ENCODE assay signal across 8 cellular contexts in the genomic region with DNA sequence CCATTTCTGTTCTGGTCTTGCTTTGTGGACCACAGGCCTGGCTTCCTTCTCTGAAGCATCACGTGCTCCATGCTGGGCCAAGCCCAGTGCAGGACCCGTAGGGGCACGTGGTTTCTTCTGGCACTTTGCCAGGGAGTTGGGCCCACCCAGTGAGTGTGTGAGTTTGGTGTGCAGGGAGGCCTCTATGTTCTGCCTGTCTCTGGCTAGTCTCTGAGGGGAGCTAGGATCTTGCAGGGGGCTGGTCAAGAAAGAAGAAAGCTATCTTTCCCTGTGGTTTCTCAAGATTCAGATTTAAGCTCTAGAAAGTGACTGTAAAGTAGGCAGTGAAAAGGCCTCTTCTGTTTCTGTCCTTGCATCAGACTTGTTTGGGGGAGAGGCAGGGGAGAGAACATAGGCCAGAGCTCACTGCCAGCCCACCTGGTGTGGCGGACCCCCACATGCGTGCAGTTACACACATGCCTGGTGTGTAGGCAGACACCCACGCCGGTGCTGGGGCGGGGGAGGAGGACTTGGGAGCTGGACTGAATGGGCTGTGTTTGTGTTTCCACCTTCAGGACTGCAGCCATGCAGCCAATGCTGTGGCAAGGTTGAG. TPM values are rescaled to one million over a fixed set of nuclear protein-coding genes. Genes with fewer than 3 reads are reported as not detected.
A peak's percentile ranks its signal among the peaks of the same experiment; 100 is the strongest.
DNase-seq lines count a peak whose midpoint lies in the region; ATAC-seq and TF ChIP-seq lines count a peak whose summit lies in the region.

No MANE protein-coding gene starts in this region.

- no peak for TF ChIP-seq CTCF in WTC11 (IDR thresholded peaks at IDR 0.05)
- TF ChIP-seq CTCF in esophagus squamous epithelium (IDR thresholded peaks at IDR 0.05), result no peak
- TF ChIP-seq CTCF in omental fat pad (IDR thresholded peaks at IDR 0.05), result no peak

- no peaks in the 10 kb centered on the region for H3K9me3 Mint-ChIP-seq in WTC11

- H3K27ac Mint-ChIP-seq in WTC11, result peak overlapping the region; percentile 96

- peak overlapping the region in 3 of 4 donors; percentile 7 to 70 (median 39) for H3K27ac ChIP-seq in esophagus squamous epithelium

- H3K4me3 Mint-ChIP-seq in WTC11, result peak overlapping the region; percentile 22; the same call in 1 of the 2 replicates

- POLR2A ChIA-PET in WTC11 (lab: Charles Lee), result interaction anchor here (1.7 to 1.9 kb wide), 2 partner anchors 12 to 28 kb away, joined by 7 read pairs; a partner anchor contains a TSS

- no peaks in the 10 kb centered on the region for H3K27me3 Mint-ChIP-seq in WTC11 (ENCODE audit: low read depth)

- H3K4me3 ChIP-seq in esophagus squamous epithelium, result no peak overlapping the region

- peaks cover 7 to 97% (median 7%) of the 10 kb centered on the region in 3 donors for H3K36me3 ChIP-seq in esophagus squamous epithelium

- peaks cover 94% of the 10 kb centered on the region for H3K4me1 Mint-ChIP-seq in WTC11

- ATAC-seq in WTC11 (no peak), omental fat pad (ENCODE audit: low FRiP score) (peak; percentile 30), HG02610 (IDR thresholded peaks at IDR 0.05; ENCODE audit: unreplicated experiment) (no peak)

- no peaks in the 10 kb centered on the region for H3K27me3 ChIP-seq in esophagus squamous epithelium

- no peak for TF ChIP-seq POLR2A in esophagus squamous epithelium (IDR thresholded peaks at IDR 0.05)

- intact Hi-C loops in esophagus squamous epithelium (cut with DNase I), result no loop called here

- H3K9me3 ChIP-seq in esophagus squamous epithelium, result no peaks in the 10 kb centered on the region

- H3K36me3 Mint-ChIP-seq in WTC11, result peaks cover 13% of the 10 kb centered on the region

- CTCF ChIA-PET in WTC11 (lab: Charles Lee), result interaction anchor here (3.4 kb wide), 1 partner anchor 43 kb away, joined by 17 read pairs; a partner anchor contains a TSS

- H3K4me1 ChIP-seq in esophagus squamous epithelium, result peaks cover 60 to 100% (median 76%) of the 10 kb centered on the region in 3 donors

- 25 to 53% methylated on average over 4 of the region's 8 CpGs for WGBS in esophagus squamous epithelium, 2 donors

- peak; percentile 61 for DNase-seq in DMS 273 (lab: John Stamatoyannopoulos, UW; ENCODE audit: unreplicated experiment)
- DNase-seq in DMS 273 treated with DMSO at 0.1 percent for 48 hours (lab: John Stamatoyannopoulos, UW), result no peak
- no peak for DNase-seq in WTC11 (ENCODE audit: low spot score)
- no peak for DNase-seq in esophagus squamous epithelium (lab: John Stamatoyannopoulos, UW)
- no peak for DNase-seq in omental fat pad (ENCODE audit: low spot score)
- no peak for DNase-seq in NOMO-1 treated with DMSO at 0.1 percent for 48 hours (lab: John Stamatoyannopoulos, UW; ENCODE audit: unreplicated experiment)
- DNase-seq in NCI-H1417 treated with DMSO at 0.1 percent for 48 hours (lab: John Stamatoyannopoulos, UW), result no peak

TF ChIP-seq in WTC11, 78 proteins besides CTCF, POLR2A, EP300 and RAD21 (continues in another document):
- TF ChIP-seq, protein P1, sequence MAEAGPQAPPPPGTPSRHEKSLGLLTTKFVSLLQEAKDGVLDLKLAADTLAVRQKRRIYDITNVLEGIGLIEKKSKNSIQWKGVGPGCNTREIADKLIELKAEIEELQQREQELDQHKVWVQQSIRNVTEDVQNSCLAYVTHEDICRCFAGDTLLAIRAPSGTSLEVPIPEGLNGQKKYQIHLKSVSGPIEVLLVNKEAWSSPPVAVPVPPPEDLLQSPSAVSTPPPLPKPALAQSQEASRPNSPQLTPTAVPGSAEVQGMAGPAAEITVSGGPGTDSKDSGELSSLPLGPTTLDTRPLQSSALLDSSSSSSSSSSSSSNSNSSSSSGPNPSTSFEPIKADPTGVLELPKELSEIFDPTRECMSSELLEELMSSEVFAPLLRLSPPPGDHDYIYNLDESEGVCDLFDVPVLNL (CRISPR knock-in tag; IDR thresholded peaks at IDR 0.05; ENCODE audit: borderline replicate concordance, low read depth), result no peak
- TF ChIP-seq, protein P2, sequence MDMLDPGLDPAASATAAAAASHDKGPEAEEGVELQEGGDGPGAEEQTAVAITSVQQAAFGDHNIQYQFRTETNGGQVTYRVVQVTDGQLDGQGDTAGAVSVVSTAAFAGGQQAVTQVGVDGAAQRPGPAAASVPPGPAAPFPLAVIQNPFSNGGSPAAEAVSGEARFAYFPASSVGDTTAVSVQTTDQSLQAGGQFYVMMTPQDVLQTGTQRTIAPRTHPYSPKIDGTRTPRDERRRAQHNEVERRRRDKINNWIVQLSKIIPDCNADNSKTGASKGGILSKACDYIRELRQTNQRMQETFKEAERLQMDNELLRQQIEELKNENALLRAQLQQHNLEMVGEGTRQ (CRISPR knock-in tag; IDR thresholded peaks at IDR 0.05), result 0 out of 2 replicates have a peak, but pooled peaks have one; percentile 35
- TF ChIP-seq, protein P3, sequence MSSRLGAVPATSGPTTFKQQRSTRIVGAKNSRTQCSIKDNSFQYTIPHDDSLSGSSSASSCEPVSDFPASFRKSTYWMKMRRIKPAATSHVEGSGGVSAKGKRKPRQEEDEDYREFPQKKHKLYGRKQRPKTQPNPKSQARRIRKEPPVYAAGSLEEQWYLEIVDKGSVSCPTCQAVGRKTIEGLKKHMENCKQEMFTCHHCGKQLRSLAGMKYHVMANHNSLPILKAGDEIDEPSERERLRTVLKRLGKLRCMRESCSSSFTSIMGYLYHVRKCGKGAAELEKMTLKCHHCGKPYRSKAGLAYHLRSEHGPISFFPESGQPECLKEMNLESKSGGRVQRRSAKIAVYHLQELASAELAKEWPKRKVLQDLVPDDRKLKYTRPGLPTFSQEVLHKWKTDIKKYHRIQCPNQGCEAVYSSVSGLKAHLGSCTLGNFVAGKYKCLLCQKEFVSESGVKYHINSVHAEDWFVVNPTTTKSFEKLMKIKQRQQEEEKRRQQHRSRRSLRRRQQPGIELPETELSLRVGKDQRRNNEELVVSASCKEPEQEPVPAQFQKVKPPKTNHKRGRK (CRISPR knock-in tag; IDR thresholded peaks at IDR 0.05; ENCODE audit: borderline replicate concordance), result no peak
- TF ChIP-seq FOXK1 (CRISPR knock-in tag; IDR thresholded peaks at IDR 0.05) (no peak), ZNF138 (CRISPR knock-in tag; conservative IDR thresholded peaks at IDR 0.05) (no peak), FOXP1 (CRISPR knock-in tag; IDR thresholded peaks at IDR 0.05; ENCODE audit: borderline replicate concordance) (0 out of 2 replicates have a peak, but pooled peaks have one; percentile 17), NR1H2 (CRISPR knock-in tag; IDR thresholded peaks at IDR 0.05) (no peak)
- TF ChIP-seq, protein P4, sequence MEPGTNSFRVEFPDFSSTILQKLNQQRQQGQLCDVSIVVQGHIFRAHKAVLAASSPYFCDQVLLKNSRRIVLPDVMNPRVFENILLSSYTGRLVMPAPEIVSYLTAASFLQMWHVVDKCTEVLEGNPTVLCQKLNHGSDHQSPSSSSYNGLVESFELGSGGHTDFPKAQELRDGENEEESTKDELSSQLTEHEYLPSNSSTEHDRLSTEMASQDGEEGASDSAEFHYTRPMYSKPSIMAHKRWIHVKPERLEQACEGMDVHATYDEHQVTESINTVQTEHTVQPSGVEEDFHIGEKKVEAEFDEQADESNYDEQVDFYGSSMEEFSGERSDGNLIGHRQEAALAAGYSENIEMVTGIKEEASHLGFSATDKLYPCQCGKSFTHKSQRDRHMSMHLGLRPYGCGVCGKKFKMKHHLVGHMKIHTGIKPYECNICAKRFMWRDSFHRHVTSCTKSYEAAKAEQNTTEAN (CRISPR knock-in tag; IDR thresholded peaks at IDR 0.05), result no peak
- TF ChIP-seq, protein P5, sequence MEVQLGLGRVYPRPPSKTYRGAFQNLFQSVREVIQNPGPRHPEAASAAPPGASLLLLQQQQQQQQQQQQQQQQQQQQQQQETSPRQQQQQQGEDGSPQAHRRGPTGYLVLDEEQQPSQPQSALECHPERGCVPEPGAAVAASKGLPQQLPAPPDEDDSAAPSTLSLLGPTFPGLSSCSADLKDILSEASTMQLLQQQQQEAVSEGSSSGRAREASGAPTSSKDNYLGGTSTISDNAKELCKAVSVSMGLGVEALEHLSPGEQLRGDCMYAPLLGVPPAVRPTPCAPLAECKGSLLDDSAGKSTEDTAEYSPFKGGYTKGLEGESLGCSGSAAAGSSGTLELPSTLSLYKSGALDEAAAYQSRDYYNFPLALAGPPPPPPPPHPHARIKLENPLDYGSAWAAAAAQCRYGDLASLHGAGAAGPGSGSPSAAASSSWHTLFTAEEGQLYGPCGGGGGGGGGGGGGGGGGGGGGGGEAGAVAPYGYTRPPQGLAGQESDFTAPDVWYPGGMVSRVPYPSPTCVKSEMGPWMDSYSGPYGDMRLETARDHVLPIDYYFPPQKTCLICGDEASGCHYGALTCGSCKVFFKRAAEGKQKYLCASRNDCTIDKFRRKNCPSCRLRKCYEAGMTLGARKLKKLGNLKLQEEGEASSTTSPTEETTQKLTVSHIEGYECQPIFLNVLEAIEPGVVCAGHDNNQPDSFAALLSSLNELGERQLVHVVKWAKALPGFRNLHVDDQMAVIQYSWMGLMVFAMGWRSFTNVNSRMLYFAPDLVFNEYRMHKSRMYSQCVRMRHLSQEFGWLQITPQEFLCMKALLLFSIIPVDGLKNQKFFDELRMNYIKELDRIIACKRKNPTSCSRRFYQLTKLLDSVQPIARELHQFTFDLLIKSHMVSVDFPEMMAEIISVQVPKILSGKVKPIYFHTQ (CRISPR knock-in tag; IDR thresholded peaks at IDR 0.05), result no peak
- TF ChIP-seq, protein P6, sequence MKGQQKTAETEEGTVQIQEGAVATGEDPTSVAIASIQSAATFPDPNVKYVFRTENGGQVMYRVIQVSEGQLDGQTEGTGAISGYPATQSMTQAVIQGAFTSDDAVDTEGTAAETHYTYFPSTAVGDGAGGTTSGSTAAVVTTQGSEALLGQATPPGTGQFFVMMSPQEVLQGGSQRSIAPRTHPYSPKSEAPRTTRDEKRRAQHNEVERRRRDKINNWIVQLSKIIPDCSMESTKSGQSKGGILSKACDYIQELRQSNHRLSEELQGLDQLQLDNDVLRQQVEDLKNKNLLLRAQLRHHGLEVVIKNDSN (CRISPR knock-in tag; IDR thresholded peaks at IDR 0.05), result 0 out of 2 replicates have a peak, but pooled peaks have one; percentile 18

RNA-seq across cellular contexts. Expression of a gene that starts 11.8 kb away (rescaled TPM):
- total RNA-seq in WTC11 (2021), result 126 to 139 TPM (median 128 TPM) in 3 replicates
- total RNA-seq in esophagus squamous epithelium, result 10 to 100 TPM; 44.3 to 66.0 (median 51.9) TPM
- total RNA-seq in omental fat pad, result 100 to 1,000 TPM; 111 to 174 (median 148) TPM

RNA-seq across cellular contexts. Expression of a gene that starts 28.2 kb away (rescaled TPM):
- total RNA-seq in WTC11 (2021), result 1,832 to 2,028 TPM (median 1,945 TPM) in 3 replicates
- 1,000 to 10,000 TPM in 3 of 4 donors, 100 to 1,000 TPM in 1; 998 to 2,109 (median 1,205) TPM for total RNA-seq in esophagus squamous epithelium
- 1,000 to 10,000 TPM; 1,566 to 2,133 (median 2,034) TPM for total RNA-seq in omental fat pad

RNA-seq across cellular contexts. Expression of a gene that starts 56.6 kb away (rescaled TPM):
- total RNA-seq in WTC11 (2021) (16.1 to 17.3 TPM (median 17.1 TPM) in 3 replicates), esophagus squamous epithelium (10 to 100 TPM in 3 of 4 donors, 1 to 10 TPM in 1; 9.4 to 25.9 (median 16.8) TPM), omental fat pad (10 to 100 TPM; 15.2 to 49.6 (median 30.5) TPM)
